In genomic region chr6:3822747-3823445, GRCh38 we compare ENCODE assay signal across 14 cellular contexts. TPM values are rescaled to one million over a fixed set of nuclear protein-coding genes. Genes with fewer than 3 reads are reported as not detected.
DNase-seq lines count a peak whose midpoint lies in the region; ATAC-seq and TF ChIP-seq lines count a peak whose summit lies in the region.
"Had no signal": no experiment of that assay in that cellular context is flagged by ENCODE, and none has a peak within 500 bp of the region (broad histone marks: within the 10 kb centered on the region; RNA-seq: fewer than 3 reads in every experiment).

No MANE protein-coding gene starts in this region.

- CTCF ChIA-PET in Panc1 (lab: Charles Lee): interaction anchor here (0.6 kb wide), 1 partner anchor 27 kb away, joined by 5 read pairs; no protein-coding TSS in a partner anchor

- no peak for TF ChIP-seq RAD21 in liver (IDR thresholded peaks at IDR 0.05)

- H3K36me3 ChIP-seq in Panc1 (ENCODE audit: control insufficient read depth, insufficient read depth, low read length): no peaks in the 10 kb centered on the region
- H3K36me3 ChIP-seq in liver (ENCODE audit: control insufficient read depth in 4 of 4, insufficient read depth in 3 of 4, low read depth in 1 of 4, low read length in 3 of 4): no peaks in the 10 kb centered on the region
- H3K36me3 ChIP-seq in tibial artery: no peaks in the 10 kb centered on the region
- H3K36me3 ChIP-seq: uterus had no signal

- 77% methylated on average over 14 of the region's 14 CpGs for WGBS in liver

- H3K4me3 ChIP-seq in Panc1 (ENCODE audit: low read depth in 2 of 2, low read length in 2 of 2) (no peak overlapping the region), cardiac fibroblast (replicated peaks in 1 of 2; ENCODE audit: low read depth in 2 of 2, low read length in 2 of 2) (no peak overlapping the region), liver (ENCODE audit: low read depth in 1 of 3, low read length in 3 of 3) (no peak overlapping the region), tibial artery (no peak overlapping the region)
- H3K4me3 ChIP-seq: uterus had no signal

- H3K4me1 ChIP-seq in Panc1 (ENCODE audit: control insufficient read depth, insufficient read depth, low read length): peaks cover 28% of the 10 kb centered on the region
- peaks cover 8 to 29% (median 16%) of the 10 kb centered on the region in 4 donors for H3K4me1 ChIP-seq in liver (ENCODE audit: control insufficient read depth in 4 of 4, insufficient read depth in 4 of 4, low read length in 3 of 4)
- H3K4me1 ChIP-seq in tibial artery: peaks cover 0 to 82% (median 60%) of the 10 kb centered on the region in 4 donors

- no TSS peak for BruUV-seq in Panc1 (replicated peaks; lab: Mats Ljungman, UMichigan)

- TF ChIP-seq CTCF in Panc1 (IDR thresholded peaks at IDR 0.05): no peak
- TF ChIP-seq CTCF in cardiac fibroblast (IDR thresholded peaks at IDR 0.05; ENCODE audit: low read depth, low read length): no peak
- TF ChIP-seq CTCF in liver (IDR thresholded peaks at IDR 0.05; ENCODE audit: low read depth, low read length, missing input control): no peak
- no peak for TF ChIP-seq CTCF in tibial artery (IDR thresholded peaks at IDR 0.05)

- intact Hi-C loops in Panc1 (cut with micrococcal nuclease; ENCODE audit: unreplicated experiment): no loop called here
- intact Hi-C loops in tibial artery (cut with DNase I; ENCODE audit: low total_unique reads): no loop called here

- H3K27ac ChIP-seq in Panc1 (ENCODE audit: low read length) (peak overlapping the region; percentile 54; the same call in 1 of the 2 replicates), liver (ENCODE audit: low read depth in 1 of 2, low read length in 2 of 2) (peak overlapping the region; percentile 41 to 69), tibial artery (peak overlapping the region; percentile 83 to 86)
- H3K27ac ChIP-seq: uterus had no signal

- no peak for DNase-seq in Panc1 (ENCODE audit: low read depth, low spot score)
- DNase-seq in cardiac fibroblast (ENCODE audit: low read depth in 2 of 2): peak; percentile 18 to 82
- no peak for DNase-seq in tibial artery
- DNase-seq in cortex of kidney (lab: John Stamatoyannopoulos, UW): no peak
- DNase-seq in HuH-7.5 (ENCODE audit: low spot score): no peak
- DNase-seq: activated B cell treated with CpG ODN at 0.5 μM for 24 hours; activated naive CD8-positive, alpha-beta T cell treated with anti-CD3 and anti-CD28 coated beads, Interleukin-2, amount 10 ng/mL, durations not matched to agents 7 days and 5 days; CD4-positive, CD25-positive, alpha-beta regulatory T cell; NCI-H1092; stimulated activated CD4-positive, alpha-beta T cell treated with anti-CD3 and anti-CD28 coated beads, Interleukin-1b, Interleukin-23, amount 100 ng/mL, for 48 hours; stimulated activated CD8-positive, alpha-beta memory T cell treated with anti-CD3 and anti-CD28 coated beads, Interleukin-4, amount 100 ng/mL, for 48 hours; uterus had no signal

- POLR2A ChIA-PET in Panc1 (lab: Charles Lee): interaction anchor here (0.5 kb wide), 1 partner anchor 19 kb away, joined by 3 read pairs; no protein-coding TSS in a partner anchor

- H3K27me3 ChIP-seq in Panc1 (ENCODE audit: control insufficient read depth, insufficient read depth, low read length) (no peaks in the 10 kb centered on the region), liver (ENCODE audit: control insufficient read depth in 4 of 4, insufficient read depth in 4 of 4, low read length in 3 of 4) (no peaks in the 10 kb centered on the region), tibial artery (no peaks in the 10 kb centered on the region)
- H3K27me3 ChIP-seq: uterus had no signal

- no peaks in the 10 kb centered on the region for H3K9me3 ChIP-seq in Panc1 (ENCODE audit: control insufficient read depth, insufficient read depth, low read depth, low read length)
- no peaks in the 10 kb centered on the region for H3K9me3 ChIP-seq in liver (ENCODE audit: control insufficient read depth in 4 of 4, low read length in 3 of 4)
- H3K9me3 ChIP-seq in tibial artery: no peaks in the 10 kb centered on the region
- H3K9me3 ChIP-seq: uterus had no signal

- no peak for ATAC-seq in Panc1
- no peak for ATAC-seq in HG02973 (IDR thresholded peaks at IDR 0.05; ENCODE audit: unreplicated experiment)

- peak overlapping the region in 1 of 2 donors; percentile 47 for H3K9ac ChIP-seq in liver (ENCODE audit: low read depth in 1 of 2, low read length in 2 of 2)

- in situ Hi-C loops in Panc1 (cut with HindIII; ENCODE audit: low pct_unique_long_range_greater_than_20kb, low sequenced_read_pairs): loop anchor here (25.0 kb wide), 1 partner anchor 164 kb away; no protein-coding TSS in a partner anchor

TF ChIP-seq in liver, 16 proteins besides CTCF, POLR2A, EP300 and RAD21:
- TF ChIP-seq, protein P1, sequence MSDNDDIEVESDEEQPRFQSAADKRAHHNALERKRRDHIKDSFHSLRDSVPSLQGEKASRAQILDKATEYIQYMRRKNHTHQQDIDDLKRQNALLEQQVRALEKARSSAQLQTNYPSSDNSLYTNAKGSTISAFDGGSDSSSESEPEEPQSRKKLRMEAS (IDR thresholded peaks at IDR 0.05): no peak
- TF ChIP-seq YY1 (IDR thresholded peaks at IDR 0.05) (no peak), NR2F2 (IDR thresholded peaks at IDR 0.05) (peak; percentile 76), TAF1 (conservative IDR thresholded peaks at IDR 0.05) (no peak), SP1 (IDR thresholded peaks at IDR 0.05) (peak; percentile 33), GABPA (IDR thresholded peaks at IDR 0.05 in 1 of 2, conservative IDR thresholded peaks at IDR 0.05 in 1 of 2) (no peak), JUND (IDR thresholded peaks at IDR 0.05) (no peak), RXRA (IDR thresholded peaks at IDR 0.05) (peak in 1 of 2 donors; percentile 35), HNF4A (conservative IDR thresholded peaks at IDR 0.05) (peak in 1 of 2 donors; percentile 11), REST (IDR thresholded peaks at IDR 0.05) (peak; percentile 8), FOXA1 (IDR thresholded peaks at IDR 0.05) (peak; percentile 6), EGR1 (IDR thresholded peaks at IDR 0.05; ENCODE audit: low read depth in 2 of 2) (no peak), HNF4G (IDR thresholded peaks at IDR 0.05) (no peak), ATF3 (IDR thresholded peaks at IDR 0.05) (no peak), FOXA2 (IDR thresholded peaks at IDR 0.05) (no peak)
- TF ChIP-seq, protein P2, sequence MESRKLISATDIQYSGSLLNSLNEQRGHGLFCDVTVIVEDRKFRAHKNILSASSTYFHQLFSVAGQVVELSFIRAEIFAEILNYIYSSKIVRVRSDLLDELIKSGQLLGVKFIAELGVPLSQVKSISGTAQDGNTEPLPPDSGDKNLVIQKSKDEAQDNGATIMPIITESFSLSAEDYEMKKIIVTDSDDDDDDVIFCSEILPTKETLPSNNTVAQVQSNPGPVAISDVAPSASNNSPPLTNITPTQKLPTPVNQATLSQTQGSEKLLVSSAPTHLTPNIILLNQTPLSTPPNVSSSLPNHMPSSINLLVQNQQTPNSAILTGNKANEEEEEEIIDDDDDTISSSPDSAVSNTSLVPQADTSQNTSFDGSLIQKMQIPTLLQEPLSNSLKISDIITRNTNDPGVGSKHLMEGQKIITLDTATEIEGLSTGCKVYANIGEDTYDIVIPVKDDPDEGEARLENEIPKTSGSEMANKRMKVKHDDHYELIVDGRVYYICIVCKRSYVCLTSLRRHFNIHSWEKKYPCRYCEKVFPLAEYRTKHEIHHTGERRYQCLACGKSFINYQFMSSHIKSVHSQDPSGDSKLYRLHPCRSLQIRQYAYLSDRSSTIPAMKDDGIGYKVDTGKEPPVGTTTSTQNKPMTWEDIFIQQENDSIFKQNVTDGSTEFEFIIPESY (IDR thresholded peaks at IDR 0.05): no peak

RNA-seq across cellular contexts. Expression of gene FAM50B, which starts 26.3 kb away (rescaled TPM):
- total RNA-seq in Panc1 (2021; ENCODE audit: unreplicated experiment) (not detected), liver (10 to 100 TPM in 1 of 2 donors, 1 to 10 TPM in 1; 8.8 to 10.2 TPM)
- not detected for polyA plus RNA-seq in Panc1 (2012; ENCODE audit: insufficient read length)
- polyA plus RNA-seq in liver: 10 to 100 TPM; 11.9 to 12.3 TPM

Comparison
In these comparisons a context has a peak if more than half of its experiments do, and no peak if none do; other contexts are left out.
1. DNase-seq: peak in cardiac fibroblast (2 of 2); none in Panc1 (single experiment), tibial artery (0 of 2), cortex of kidney (single experiment) and HuH-7.5 (single experiment).
2. Peak in every context shown above with its lines, with median percentiles within 50 percentile points of each other: H3K27ac ChIP-seq.